Comparison of ENCODE assay signal across 7 cellular contexts in the genomic region with DNA sequence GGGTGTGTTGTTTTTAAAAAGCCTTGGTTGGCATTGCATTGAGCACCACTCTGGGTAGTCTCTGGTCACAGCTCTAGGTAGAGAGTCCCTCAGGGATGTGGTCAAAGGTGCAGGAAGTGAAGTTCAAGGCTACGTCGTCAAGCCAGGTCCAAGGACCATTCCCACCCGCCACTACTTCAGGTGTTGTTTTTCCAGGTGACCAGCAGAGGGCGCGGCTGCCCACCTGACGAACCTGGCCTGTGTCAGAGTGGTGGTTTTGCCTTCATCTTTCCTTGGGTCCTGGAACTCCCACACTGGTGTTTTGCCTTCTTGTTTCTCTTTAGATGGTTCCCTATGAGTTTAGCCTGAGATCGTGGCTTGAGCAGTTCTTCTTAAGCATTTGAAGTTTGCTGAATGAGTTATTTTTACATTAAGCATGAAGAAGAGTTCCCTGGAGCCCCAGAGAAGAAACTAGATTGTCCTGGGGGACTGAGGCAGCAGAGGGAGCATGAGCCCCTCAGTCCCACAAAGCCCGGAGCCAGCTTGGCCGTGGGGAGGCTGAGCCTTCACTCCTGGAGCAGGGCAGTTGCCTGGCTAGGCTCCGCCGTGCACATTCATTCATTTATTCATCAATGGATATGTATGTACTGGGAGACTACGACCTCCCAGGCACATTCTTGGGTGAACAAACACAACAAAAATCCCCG.
DNase-seq lines count a peak whose midpoint lies in the region; ATAC-seq and TF ChIP-seq lines count a peak whose summit lies in the region.

No MANE protein-coding gene starts in this region.

- DNase-seq in ELF-1 (ENCODE audit: low read depth, low spot score) (peak; percentile 59), HEK293T (ENCODE audit: extremely low spot score) (peak; percentile 78), NCI-H748 (lab: John Stamatoyannopoulos, UW; ENCODE audit: unreplicated experiment) (peak; percentile 51), anterior cingulate cortex (lab: John Stamatoyannopoulos, UW) (peak in 37 of 58 donors; percentile 19 to 80 (median 41)), inferior parietal cortex (ENCODE audit: extremely low spot score) (peak; percentile 76)
- DNase-seq in stimulated activated CD8-positive, alpha-beta memory T cell treated with anti-CD3 and anti-CD28 coated beads, Interleukin-4, amount 100 ng/mL, for 24 hours (ENCODE audit: low read depth) = peak; percentile 2

- POLR2A ChIA-PET in HEK293T (lab: Yijun Ruan, JAX) = no interaction called here

- CTCF ChIA-PET in HEK293T (lab: Yijun Ruan, JAX) = interaction anchor here (0.6 to 0.9 kb wide), 4 partner anchors 15 to 1654 kb away, joined by 3 read pairs; no protein-coding TSS in a partner anchor

- ATAC-seq in HG02981 (IDR thresholded peaks at IDR 0.05; ENCODE audit: unreplicated experiment) = no peak

TF ChIP-seq in HEK293T, 16 proteins besides CTCF, POLR2A, EP300 and RAD21:
- TF ChIP-seq TARDBP (IDR thresholded peaks at IDR 0.05) (no peak), ARNT (IDR thresholded peaks at IDR 0.05) (no peak), FOXM1 (IDR thresholded peaks at IDR 0.05; ENCODE audit: borderline replicate concordance) (no peak), NFRKB (IDR thresholded peaks at IDR 0.05) (no peak), ELF4 (IDR thresholded peaks at IDR 0.05) (no peak), HDGF (IDR thresholded peaks at IDR 0.05; ENCODE audit: borderline replicate concordance) (no peak), LEF1 (IDR thresholded peaks at IDR 0.05; ENCODE audit: borderline replicate concordance) (no peak), FOXK2 (IDR thresholded peaks at IDR 0.05) (no peak), ZNF384 (IDR thresholded peaks at IDR 0.05) (no peak), BHLHE40 (IDR thresholded peaks at IDR 0.05; ENCODE audit: borderline replicate concordance) (no peak)

Comparison
In these comparisons a context has a peak if more than half of its experiments do, and no peak if none do; other contexts are left out.
1. DNase-seq: peak in every context shown above with its lines; median percentile 78 in HEK293T; 76 in inferior parietal cortex; 59 in ELF-1; 51 in NCI-H748; 41 in anterior cingulate cortex; 2 in stimulated activated CD8-positive, alpha-beta memory T cell treated with anti-CD3 and anti-CD28 coated beads, Interleukin-4, amount 100 ng/mL, for 24 hours.